Comparison of ENCODE assay signal across 8 cellular contexts in genomic region chr6:10746915-10747250, GRCh38. TPM values are rescaled to one million over a fixed set of nuclear protein-coding genes. Genes with fewer than 3 reads are reported as not detected.
DNase-seq lines count a peak whose midpoint lies in the region; ATAC-seq and TF ChIP-seq lines count a peak whose summit lies in the region.

No MANE protein-coding gene starts in this region.

- no peak for TF ChIP-seq CTCF in HL-60 (IDR thresholded peaks at IDR 0.05; ENCODE audit: insufficient read depth, low read length)
- no peak for TF ChIP-seq CTCF in cardiac fibroblast (IDR thresholded peaks at IDR 0.05; ENCODE audit: low read depth, low read length)

- H3K36me3 ChIP-seq in ACC112 (ENCODE audit: insufficient read depth, low read length) (0 out of 2 replicates have a peak, but pooled peaks cover 3% of the 10 kb centered on the region), muscle layer of duodenum (ENCODE audit: control insufficient read depth in 1 of 2, insufficient read depth in 2 of 2, low read length in 2 of 2) (peaks cover 0 to 7% of the 10 kb centered on the region in 2 donors)

- H3K27me3 ChIP-seq in ACC112 (ENCODE audit: insufficient read depth, low read length) (no peaks in the 10 kb centered on the region), HL-60 (ENCODE audit: insufficient read depth, poor library complexity, severe bottlenecking) (no peaks in the 10 kb centered on the region), muscle layer of duodenum (ENCODE audit: low read depth, low read length) (no peaks in the 10 kb centered on the region)

- H3K27ac ChIP-seq in ACC112 (ENCODE audit: low read depth, low read length) (no peak overlapping the region), HL-60 (replicated peaks) (peak overlapping the region; percentile 90), muscle layer of duodenum (ENCODE audit: low read length) (peak overlapping the region; percentile 64)

- peak overlapping the region; percentile 80 for H2AFZ ChIP-seq in ACC112 (ENCODE audit: low read length, unreplicated experiment)

- ATAC-seq in HG02763 (IDR thresholded peaks at IDR 0.05; ENCODE audit: unreplicated experiment), result no peak

- H3K9me3 ChIP-seq in muscle layer of duodenum (ENCODE audit: control insufficient read depth in 1 of 2, low read length in 2 of 2), result no peaks in the 10 kb centered on the region

- H3K4me3 ChIP-seq in ACC112 (ENCODE audit: low read depth, low read length) (peak overlapping the region; percentile 99), HL-60 (replicated peaks; ENCODE audit: insufficient read depth, low read length) (peak overlapping the region; percentile 70), cardiac fibroblast (replicated peaks in 1 of 2; ENCODE audit: low read depth in 2 of 2, low read length in 2 of 2) (peak overlapping the region; percentile 79 to 82), muscle layer of duodenum (ENCODE audit: low read depth in 1 of 2, low read length in 2 of 2) (peak overlapping the region; percentile 78 to 80)

- H3K4me1 ChIP-seq in ACC112 (ENCODE audit: control insufficient read depth, insufficient read depth, low read length, unreplicated experiment) (peaks cover 11% of the 10 kb centered on the region), muscle layer of duodenum (ENCODE audit: control insufficient read depth in 1 of 2, insufficient read depth in 2 of 2, low read length in 2 of 2) (peaks cover 10 to 21% of the 10 kb centered on the region in 2 donors)

- DNase-seq in HL-60 (ENCODE audit: low read depth in 1 of 2, low spot score in 1 of 2), result no peak
- no peak for DNase-seq in cardiac fibroblast (ENCODE audit: low read depth in 2 of 2)
- no peak for DNase-seq in mucosa of gallbladder (ENCODE audit: low spot score)
- no peak for DNase-seq in AG20443 (ENCODE audit: low spot score)
- DNase-seq in hepatic stellate cell (ENCODE audit: low spot score), result no peak

- peaks cover 33% of the 10 kb centered on the region for H3K79me2 ChIP-seq in ACC112 (ENCODE audit: control insufficient read depth, insufficient read depth, low read length, unreplicated experiment)

RNA-seq across cellular contexts. Expression of gene TMEM14B, which starts 0.7 kb away (rescaled TPM):
- 72.5 TPM for total RNA-seq in mucosa of gallbladder

RNA-seq across cellular contexts. Expression of gene TMEM14C, which starts 24.0 kb away (rescaled TPM):
- 111 TPM for total RNA-seq in mucosa of gallbladder

RNA-seq across cellular contexts. Expression of gene PAK1IP1, which starts 52.1 kb away (rescaled TPM):
- total RNA-seq in mucosa of gallbladder, result 7.3 TPM

RNA-seq across cellular contexts. Expression of gene C6orf52, which starts 52.5 kb away (rescaled TPM):
- 0.69 TPM for total RNA-seq in mucosa of gallbladder
